20 cellular contexts compared by ENCODE assay signal in genomic region chr15:66138882-66139281, GRCh38.
A peak's percentile ranks its signal among the peaks of the same experiment; 100 is the strongest.
DNase-seq lines count a peak whose midpoint lies in the region; ATAC-seq and TF ChIP-seq lines count a peak whose summit lies in the region.
"Had no signal": no experiment of that assay in that cellular context is flagged by ENCODE, and none has a peak within 500 bp of the region (broad histone marks: within the 10 kb centered on the region; RNA-seq: fewer than 3 reads in every experiment).

No MANE protein-coding gene starts in this region.

- no peaks in the 10 kb centered on the region for H3K9me2 ChIP-seq in DOHH2 (replicated peaks; ENCODE audit: control insufficient read depth, low read length)

- H3K27me3 ChIP-seq in DOHH2 (ENCODE audit: control insufficient read depth, low read length) = no peaks in the 10 kb centered on the region
- H3K27me3 ChIP-seq: BLaER1 treated with 17β-estradiol and CSF1 and Interleukin-3, amounts not matched to agents 10 nM and 100 nM had no signal

- DNase-seq in NCI-H69 (lab: John Stamatoyannopoulos, UW) (peak; percentile 55), cerebellar cortex (ENCODE audit: low spot score) (peak; percentile 65), medulla oblongata (ENCODE audit: extremely low spot score) (peak; percentile 20), GM19240 (ENCODE audit: insufficient read length, low spot score) (no peak)
- no peak for DNase-seq in stimulated activated CD4-positive, alpha-beta T cell treated with anti-CD3 and anti-CD28 coated beads, Interleukin-15, amount 100 ng/mL, for 24 hours
- no peak for DNase-seq in activated T-cell treated with anti-CD3 and anti-CD28 coated beads, Interleukin-2, amount 50 U/mL, for 48 hours
- DNase-seq: CD4-positive, alpha-beta memory T cell; DMS 273 treated with DMSO at 0.1 percent for 48 hours; HCEC 1CT; IMR-90; KG1; MM.1S; NCI-H2029 treated with DMSO at 0.1 percent for 48 hours; NCI-H446 treated with DMSO at 0.1 percent for 48 hours; NCI-H526; PC-9 had no signal

- peaks cover 55% of the 10 kb centered on the region for H3K79me2 ChIP-seq in DOHH2 (ENCODE audit: control insufficient read depth, low read length)

- H3F3A ChIP-seq in DOHH2 (ENCODE audit: control insufficient read depth, insufficient read depth) = peaks cover 34% of the 10 kb centered on the region

- H3K36me3 ChIP-seq in DOHH2 (ENCODE audit: control insufficient read depth, low read length) = peaks cover 71% of the 10 kb centered on the region
- H3K36me3 ChIP-seq: BLaER1 treated with 17β-estradiol and CSF1 and Interleukin-3, amounts not matched to agents 10 nM and 100 nM; SJSA1 had no signal

- ATAC-seq in HG03045 (IDR thresholded peaks at IDR 0.05; ENCODE audit: unreplicated experiment) = no peak

- H3K4me3 ChIP-seq in DOHH2 (ENCODE audit: low read length) = no peak overlapping the region
- H3K4me3 ChIP-seq: BLaER1 treated with 17β-estradiol and CSF1 and Interleukin-3, amounts not matched to agents 10 nM and 100 nM; PC-9; SJSA1 had no signal

- H3K27ac ChIP-seq in DOHH2 (ENCODE audit: low read depth, low read length) = peak overlapping the region; percentile 17; the same call in 1 of the 2 replicates
- H3K27ac ChIP-seq: BLaER1 treated with 17β-estradiol and CSF1 and Interleukin-3, amounts not matched to agents 10 nM and 100 nM; PC-9; SJSA1 had no signal

- no peaks in the 10 kb centered on the region for H3K9me3 ChIP-seq in DOHH2 (ENCODE audit: control insufficient read depth, insufficient read depth, low read length)
- H3K9me3 ChIP-seq: BLaER1 treated with 17β-estradiol and CSF1 and Interleukin-3, amounts not matched to agents 10 nM and 100 nM; SJSA1 had no signal

- no peak for TF ChIP-seq CTCF in DOHH2 (IDR thresholded peaks at IDR 0.05; ENCODE audit: low read depth, low read length, poor library complexity, severe bottlenecking)

- peaks cover 9% of the 10 kb centered on the region for H4K20me1 ChIP-seq in DOHH2 (ENCODE audit: control insufficient read depth, insufficient read depth, low read depth, low read length)
- H4K20me1 ChIP-seq: BLaER1 treated with 17β-estradiol and CSF1 and Interleukin-3, amounts not matched to agents 10 nM and 100 nM had no signal

- peaks cover 58% of the 10 kb centered on the region for H3K4me1 ChIP-seq in DOHH2 (ENCODE audit: control insufficient read depth, low read length)
- H3K4me1 ChIP-seq: SJSA1 had no signal

- no peak overlapping the region for H3K4me2 ChIP-seq in DOHH2 (ENCODE audit: low read length)
- H3K4me2 ChIP-seq: BLaER1 treated with 17β-estradiol and CSF1 and Interleukin-3, amounts not matched to agents 10 nM and 100 nM; PC-9 had no signal

Comparison
In these comparisons a context has a peak if more than half of its experiments do, and no peak if none do; other contexts are left out.
1. DNase-seq: peak in NCI-H69 (single experiment), cerebellar cortex (single experiment) and medulla oblongata (single experiment); none in stimulated activated CD4-positive, alpha-beta T cell treated with anti-CD3 and anti-CD28 coated beads, Interleukin-15, amount 100 ng/mL, for 24 hours (single experiment), activated T-cell treated with anti-CD3 and anti-CD28 coated beads, Interleukin-2, amount 50 U/mL, for 48 hours (0 of 2) and GM19240 (single experiment).